In genomic region chr11:11620251-11620965, GRCh38 we compare ENCODE assay signal across 9 cellular contexts. TPM values are rescaled to one million over a fixed set of nuclear protein-coding genes. Genes with fewer than 3 reads are reported as not detected.
DNase-seq lines count a peak whose midpoint lies in the region; ATAC-seq and TF ChIP-seq lines count a peak whose summit lies in the region.
"Had no signal": no experiment of that assay in that cellular context is flagged by ENCODE, and none has a peak within 500 bp of the region (broad histone marks: within the 10 kb centered on the region; RNA-seq: fewer than 3 reads in every experiment).

No MANE protein-coding gene starts in this region.

- peaks cover 4 to 49% of the 10 kb centered on the region in 2 donors for H3K27me3 ChIP-seq in left lung

- peak; percentile 70 for ATAC-seq in left lung
- ATAC-seq in GM21529 (IDR thresholded peaks at IDR 0.05; ENCODE audit: unreplicated experiment), result no peak
- no peak for ATAC-seq in HG03025 (IDR thresholded peaks at IDR 0.05; ENCODE audit: low FRiP score, unreplicated experiment)

- H3K9me3 ChIP-seq in left lung, result no peaks in the 10 kb centered on the region

- peaks cover 0 to 15% of the 10 kb centered on the region in 2 donors for H3K4me1 ChIP-seq in left lung

- H3K36me3 ChIP-seq in left lung, result no peaks in the 10 kb centered on the region

- H3K27ac ChIP-seq in left lung (peak overlapping the region; percentile 57 to 78), substantia nigra (ENCODE audit: low read depth, low read length, poor library complexity, severe bottlenecking) (peak overlapping the region; percentile 22)

- DNase-seq in NCI-H510A treated with DMSO at 0.1 percent for 48 hours (lab: John Stamatoyannopoulos, UW), result peak; percentile 15
- DNase-seq in NCI-H510A (lab: John Stamatoyannopoulos, UW), result no peak
- DNase-seq in NCI-H2227 (lab: John Stamatoyannopoulos, UW; ENCODE audit: unreplicated experiment), result peak; percentile 54
- peak; percentile 42 to 65 for DNase-seq in T47D (ENCODE audit: low read depth in 1 of 2, low spot score in 1 of 2)
- DNase-seq in left lung, result peak; percentile 65 to 86
- peak in 9 of 49 donors; percentile 22 to 64 (median 29) for DNase-seq in substantia nigra (lab: John Stamatoyannopoulos, UW)
- DNase-seq: DND-41 had no signal

- H3K4me3 ChIP-seq in left lung, result peak overlapping the region; percentile 61 to 64

- in situ Hi-C loops in T47D (cut with HindIII; ENCODE audit: low pct_unique_long_range_greater_than_20kb, low sequenced_read_pairs), result no loop called here

- TF ChIP-seq CTCF in left lung (IDR thresholded peaks at IDR 0.05), result no peak

- intact Hi-C loops in left lung (cut with DNase I), result no loop called here

RNA-seq across cellular contexts. Expression of gene GALNT18, which starts 1.4 kb away (rescaled TPM):
- total RNA-seq in left lung, result 10 to 100 TPM; 39.3 to 42.6 TPM
